In the genomic region with DNA sequence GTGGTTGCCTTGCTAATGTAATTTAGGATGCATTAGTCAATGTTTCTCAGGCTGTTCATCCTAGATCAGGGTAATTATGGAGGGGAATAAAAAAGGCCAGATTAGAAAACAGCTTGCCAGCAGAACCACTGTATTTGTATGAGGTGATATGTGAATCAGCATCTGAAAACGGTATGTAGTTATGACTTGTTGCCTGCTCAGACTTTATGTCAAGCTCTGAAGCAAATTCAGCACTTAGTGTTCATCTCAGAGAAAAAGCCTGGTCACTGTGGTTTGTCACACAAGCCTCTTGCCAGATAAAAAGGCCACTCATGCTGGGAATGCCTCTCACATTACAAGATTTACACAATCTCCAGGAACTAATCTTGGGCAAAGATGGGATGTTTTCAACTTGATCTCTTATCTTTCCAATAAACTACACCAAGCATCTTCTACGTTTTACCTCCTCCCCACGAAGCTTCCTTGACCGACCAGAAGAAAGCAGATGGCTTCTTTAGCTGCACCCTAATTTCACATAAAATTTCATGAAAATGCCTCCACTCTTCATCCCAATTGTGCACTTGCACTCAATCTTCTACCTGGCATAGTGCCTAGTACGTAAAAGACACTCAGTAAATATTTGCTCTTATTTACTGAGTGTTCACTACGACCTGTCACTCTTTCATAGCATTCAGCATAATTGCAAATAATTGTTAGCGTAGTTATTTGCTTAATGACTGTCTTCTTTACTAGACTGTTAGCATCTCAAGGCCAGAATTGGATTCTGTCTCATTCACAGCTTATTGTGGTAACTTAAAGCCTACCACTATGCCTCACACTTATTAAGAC, we compare ENCODE assay signal across 1 cellular context.
TF ChIP-seq lines count a peak whose summit lies in the region.

No MANE protein-coding gene starts in this region.

TF ChIP-seq in K562, 482 proteins besides CTCF, POLR2A, EP300 and RAD21 (continued from another document):
- no peak for TF ChIP-seq SAFB (IDR thresholded peaks at IDR 0.05; ENCODE audit: borderline replicate concordance, low read depth, low read length)
- TF ChIP-seq, protein P1, sequence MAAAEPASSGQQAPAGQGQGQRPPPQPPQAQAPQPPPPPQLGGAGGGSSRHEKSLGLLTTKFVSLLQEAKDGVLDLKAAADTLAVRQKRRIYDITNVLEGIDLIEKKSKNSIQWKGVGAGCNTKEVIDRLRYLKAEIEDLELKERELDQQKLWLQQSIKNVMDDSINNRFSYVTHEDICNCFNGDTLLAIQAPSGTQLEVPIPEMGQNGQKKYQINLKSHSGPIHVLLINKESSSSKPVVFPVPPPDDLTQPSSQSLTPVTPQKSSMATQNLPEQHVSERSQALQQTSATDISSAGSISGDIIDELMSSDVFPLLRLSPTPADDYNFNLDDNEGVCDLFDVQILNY (CRISPR knock-in tag; IDR thresholded peaks at IDR 0.05) = no peak
